In the genomic region with DNA sequence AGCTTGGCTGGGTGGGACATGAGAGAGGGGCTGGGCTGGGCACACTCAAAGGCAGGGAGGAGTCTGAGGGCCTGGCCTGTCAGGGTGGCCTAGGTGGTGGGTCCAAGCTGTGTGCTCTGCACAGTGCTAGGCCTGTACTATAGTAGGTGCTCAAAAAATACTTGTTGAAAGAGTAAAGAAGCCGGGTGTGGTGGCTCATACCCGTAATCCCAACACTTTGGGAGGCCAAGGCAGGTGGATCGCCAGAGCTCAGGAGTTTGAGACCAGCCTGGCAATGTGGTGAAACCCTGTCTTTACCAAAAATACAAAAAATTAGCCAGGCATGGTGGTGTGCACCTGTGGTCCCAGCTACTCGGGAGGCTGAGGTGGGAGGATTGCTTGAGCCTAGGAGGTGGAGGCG, we compare ENCODE assay signal across 8 cellular contexts. TPM values are rescaled to one million over a fixed set of nuclear protein-coding genes. Genes with fewer than 3 reads are reported as not detected.
A peak's percentile ranks its signal among the peaks of the same experiment; 100 is the strongest.
DNase-seq lines count a peak whose midpoint lies in the region; ATAC-seq and TF ChIP-seq lines count a peak whose summit lies in the region.
"Not testable (repeated sequence)": the region's sequence is repeated elsewhere in the genome, so short reads cannot be mapped to it uniquely, and the experiment has no call there.

No MANE protein-coding gene starts in this region.

- H3K27me3 ChIP-seq in HCT116 (ENCODE audit: insufficient read depth, low read length); colonic mucosa; hepatocyte; mesendoderm (ENCODE audit: insufficient read depth, low read length, poor library complexity); neuronal stem cell (ENCODE audit: control insufficient read depth in 3 of 3, insufficient read depth in 3 of 3, low read depth in 1 of 3, low read length in 3 of 3); stomach; vagina: not testable (repeated sequence)

- H3K4me2 ChIP-seq in HCT116 (ENCODE audit: low read length): peak overlapping the region; percentile 85
- peak overlapping the region; percentile 76 for H3K4me2 ChIP-seq in hepatocyte
- not testable (repeated sequence) for H3K4me2 ChIP-seq in mesendoderm (ENCODE audit: low read length); neuronal stem cell (ENCODE audit: insufficient read depth, low read length, poor library complexity, severe bottlenecking)

- H3K56ac ChIP-seq in mesendoderm (ENCODE audit: low read length): peak overlapping the region; percentile 86

- H3K4me3 ChIP-seq in HCT116 (replicated peaks in 1 of 2; ENCODE audit: low read depth in 1 of 2, low read length in 2 of 2): peak overlapping the region in 1 of 2 experiments; percentile 32; a peak in 1 of 4 replicates
- not testable (repeated sequence) for H3K4me3 ChIP-seq in colonic mucosa; hepatocyte; mesendoderm (ENCODE audit: low read length); neuronal stem cell (ENCODE audit: low read length in 2 of 2); stomach; vagina

- WGBS in hepatocyte (ENCODE audit: low lambda C conversion rate, missing lambda C conversion rate): 92% methylated on average over 5 of the region's 5 CpGs
- WGBS in mesendoderm (ENCODE audit: extremely low coverage, insufficient coverage, low lambda C conversion rate): no CpG with 5 or more reads among the region's 5 CpGs
- no CpG with 5 or more reads among the region's 5 CpGs for WGBS in neuronal stem cell (ENCODE audit: extremely low coverage in 2 of 2, insufficient read length in 2 of 2, insufficient replicate concordance in 1 of 2), 2 donors
- WGBS in stomach, 5 donors: 62 to 77% (median 70%) methylated on average over 5 of the region's 5 CpGs

- ATAC-seq in HCT116: not testable (repeated sequence)

- not testable (repeated sequence) for H3K14ac ChIP-seq in neuronal stem cell (ENCODE audit: low read length)

- not testable (repeated sequence) for H2AFZ ChIP-seq in HCT116 (ENCODE audit: low read depth, low read length, poor library complexity, severe bottlenecking); hepatocyte; neuronal stem cell (ENCODE audit: low read length)

- not testable (repeated sequence) for H2AK5ac ChIP-seq in mesendoderm (ENCODE audit: low read length)
- H2AK5ac ChIP-seq in neuronal stem cell (ENCODE audit: low read depth, low read length): peak overlapping the region; percentile 9

- intact Hi-C loops in HCT116 (cut with micrococcal nuclease); colonic mucosa (cut with DNase I); stomach (cut with DNase I; ENCODE audit: low total_unique reads); vagina (cut with DNase I): not testable (repeated sequence)

- POLR2A ChIA-PET in HCT116 (lab: Charles Lee): interaction anchor here (1.3 kb wide), 1 partner anchor 19 kb away, joined by 7 read pairs; the partner anchor contains the start of gene PTPRF

- not testable (repeated sequence) for H3K23ac ChIP-seq in mesendoderm (ENCODE audit: low read length); neuronal stem cell (ENCODE audit: low read depth, low read length, poor library complexity)

- not testable (repeated sequence) for TF ChIP-seq RAD21 in HCT116 (IDR thresholded peaks at IDR 0.05; ENCODE audit: low read depth)

- not testable (repeated sequence) for BruUV-seq in HCT116 (replicated peaks; lab: Mats Ljungman, UMichigan)

- H3K9ac ChIP-seq in HCT116 (ENCODE audit: low read length): peak overlapping the region; percentile 62
- peak overlapping the region; percentile 52 to 86 for H3K9ac ChIP-seq in colonic mucosa (ENCODE audit: low read depth in 2 of 2, low read length in 2 of 2)
- H3K9ac ChIP-seq in mesendoderm (ENCODE audit: low read length): peak overlapping the region; percentile 50
- not testable (repeated sequence) for H3K9ac ChIP-seq in neuronal stem cell (ENCODE audit: low read depth, low read length, poor library complexity)

- H3K9me3 ChIP-seq in HCT116 (ENCODE audit: control insufficient read depth in 1 of 2, insufficient read depth in 1 of 2, low read depth in 1 of 2, low read length in 2 of 2); colonic mucosa; hepatocyte (ENCODE audit: low read depth); neuronal stem cell (replicated peaks in 1 of 2; ENCODE audit: control insufficient read depth in 2 of 2, insufficient read depth in 1 of 2, low read depth in 1 of 2, low read length in 2 of 2); stomach; vagina: not testable (repeated sequence)

- H4K5ac ChIP-seq in mesendoderm (ENCODE audit: low read length): not testable (repeated sequence)

- not testable (repeated sequence) for H4K91ac ChIP-seq in neuronal stem cell (ENCODE audit: low read depth, low read length, poor library complexity)

- not testable (repeated sequence) for H3K9me2 ChIP-seq in HCT116 (ENCODE audit: insufficient read depth); hepatocyte (replicated peaks; ENCODE audit: insufficient read depth)

- not testable (repeated sequence) for H2BK5ac ChIP-seq in mesendoderm (ENCODE audit: low read length); neuronal stem cell (ENCODE audit: low read length)

- not testable (repeated sequence) for TF ChIP-seq EP300 in stomach (IDR thresholded peaks at IDR 0.05)

- H3K79me2 ChIP-seq in HCT116 (ENCODE audit: insufficient read depth, low read length) (peaks cover 85% of the 10 kb centered on the region), hepatocyte (peaks cover 55% of the 10 kb centered on the region), mesendoderm (ENCODE audit: control insufficient read depth, insufficient read depth, low read length) (peaks cover 37% of the 10 kb centered on the region)

- peaks cover 51 to 72% of the 10 kb centered on the region in 2 experiments for H3K4me1 ChIP-seq in HCT116 (ENCODE audit: control insufficient read depth in 1 of 2, insufficient read depth in 2 of 2, low read length in 2 of 2)
- H3K4me1 ChIP-seq in colonic mucosa: peaks cover 15% of the 10 kb centered on the region
- H3K4me1 ChIP-seq in hepatocyte (ENCODE audit: insufficient read depth): peaks cover 77% of the 10 kb centered on the region
- peaks cover 14% of the 10 kb centered on the region for H3K4me1 ChIP-seq in mesendoderm (ENCODE audit: control insufficient read depth, low read depth, low read length)
- H3K4me1 ChIP-seq in neuronal stem cell (ENCODE audit: control insufficient read depth in 2 of 2, insufficient read depth in 1 of 2, low read depth in 1 of 2, low read length in 2 of 2): peaks cover 35 to 55% of the 10 kb centered on the region in 2 donors
- peaks cover 83 to 99% (median 90%) of the 10 kb centered on the region in 4 donors for H3K4me1 ChIP-seq in stomach
- peaks cover 86% of the 10 kb centered on the region for H3K4me1 ChIP-seq in vagina

- not testable (repeated sequence) for TF ChIP-seq CTCF in HCT116 (IDR thresholded peaks at IDR 0.05 in 2 of 3, conservative IDR thresholded peaks at IDR 0.05 in 1 of 3; ENCODE audit: borderline replicate concordance in 1 of 3, insufficient read depth in 1 of 3, low read depth in 2 of 3, low read length in 2 of 3); VCaP (conservative IDR thresholded peaks at IDR 0.05); colonic mucosa (IDR thresholded peaks at IDR 0.05); hepatocyte (IDR thresholded peaks at IDR 0.05; ENCODE audit: poor library complexity); stomach (IDR thresholded peaks at IDR 0.05); vagina (IDR thresholded peaks at IDR 0.05)

- H3K27ac ChIP-seq in HCT116 (ENCODE audit: low read depth, low read length) (peak overlapping the region; percentile 81), VCaP (peak overlapping the region; percentile 94), colonic mucosa (peak overlapping the region; percentile 82), hepatocyte (peak overlapping the region; percentile 90), mesendoderm (ENCODE audit: low read depth, low read length) (peak overlapping the region; percentile 80), stomach (peak overlapping the region; percentile 83 to 92 (median 88)), vagina (peak overlapping the region; percentile 78)
- not testable (repeated sequence) for H3K27ac ChIP-seq in neuronal stem cell (replicated peaks; ENCODE audit: low read length)

- RAD21 ChIA-PET in HCT116 (lab: Charles Lee; ENCODE audit: low non-redundant PET in 1 of 2, low total read pairs in 2 of 2, uncharacterized antibody in 2 of 2, unreplicated experiment in 2 of 2): interaction anchor here in 1 of 2 experiments (0.9 kb wide), 1 partner anchor 101 kb away, joined by 6 read pairs; the partner anchor contains the start of gene KDM4A

- not testable (repeated sequence) for H4K20me1 ChIP-seq in HCT116 (ENCODE audit: insufficient read depth); hepatocyte (ENCODE audit: insufficient read depth, poor library complexity, severe bottlenecking)

- TF ChIP-seq POLR2A in HCT116 (IDR thresholded peaks at IDR 0.05; ENCODE audit: borderline replicate concordance, extremely low read depth, insufficient read depth, insufficient read length); stomach (IDR thresholded peaks at IDR 0.05); vagina (IDR thresholded peaks at IDR 0.05): not testable (repeated sequence)

- H3K79me1 ChIP-seq in mesendoderm (ENCODE audit: low read length) (peaks cover 28% of the 10 kb centered on the region), neuronal stem cell (ENCODE audit: low read depth, low read length) (peaks cover 11% of the 10 kb centered on the region)

- H2BK120ac ChIP-seq in mesendoderm (ENCODE audit: low read depth, low read length); neuronal stem cell (ENCODE audit: low read depth, low read length): not testable (repeated sequence)

- H3K36me3 ChIP-seq in HCT116 (ENCODE audit: control insufficient read depth in 1 of 2, insufficient read depth in 2 of 2, low read length in 2 of 2) (peaks cover 7 to 46% of the 10 kb centered on the region in 2 experiments; a peak in 3 of 4 replicates), neuronal stem cell (replicated peaks in 1 of 2; ENCODE audit: control insufficient read depth in 2 of 2, insufficient read depth in 2 of 2, low read length in 2 of 2) (peaks cover 12 to 31% of the 10 kb centered on the region in 2 donors), stomach (peaks cover 0 to 11% (median 11%) of the 10 kb centered on the region in 4 donors), vagina (peaks cover 0 to 14% of the 10 kb centered on the region in 2 donors)
- H3K36me3 ChIP-seq in colonic mucosa; hepatocyte (replicated peaks; ENCODE audit: insufficient read depth, low read depth); mesendoderm (ENCODE audit: control insufficient read depth, insufficient read depth, low read length): not testable (repeated sequence)

- not testable (repeated sequence) for H3K18ac ChIP-seq in mesendoderm (ENCODE audit: low read length); neuronal stem cell (ENCODE audit: low read length)

- H2BK15ac ChIP-seq in mesendoderm (replicated peaks; ENCODE audit: low read depth): not testable (repeated sequence)
- H2BK15ac ChIP-seq in neuronal stem cell (ENCODE audit: low read length): peak overlapping the region; percentile 0

- not testable (repeated sequence) for H3K4ac ChIP-seq in mesendoderm (ENCODE audit: low read depth, low read length); neuronal stem cell (ENCODE audit: low read length)

- H2BK12ac ChIP-seq in neuronal stem cell (ENCODE audit: low read length): not testable (repeated sequence)

- CTCF ChIA-PET in HCT116 (lab: Charles Lee): interaction anchor here (1.0 to 1.2 kb wide), 2 partner anchors 20 to 135 kb away, joined by 3 read pairs; no protein-coding TSS in a partner anchor

- H4K8ac ChIP-seq in mesendoderm (ENCODE audit: low read depth, low read length); neuronal stem cell (ENCODE audit: low read depth, low read length): not testable (repeated sequence)

- DNase-seq in HCT116 (ENCODE audit: low read depth, low spot score); colonic mucosa; hepatocyte (ENCODE audit: low spot score); mesendoderm; neuronal stem cell (ENCODE audit: low spot score); stomach; vagina (ENCODE audit: extremely low spot score in 2 of 2): not testable (repeated sequence)

RNA-seq across cellular contexts. Expression of gene PTPRF, which starts 18.7 kb away (rescaled TPM):
- 224 TPM for total RNA-seq in HCT116 (2021; ENCODE audit: unreplicated experiment)
- polyA plus RNA-seq in HCT116 (2012): 217 and 285 TPM in 2 replicates
- total RNA-seq in colonic mucosa: 100 to 1,000 TPM; 351 to 449 TPM
- 75.7 and 115 TPM in 2 replicates for total RNA-seq in hepatocyte
- polyA plus RNA-seq in hepatocyte: 84.6 and 96.0 TPM in 2 replicates
- 91.9 TPM for polyA plus RNA-seq in mesendoderm (2013, experiment 1 of 2)
- 92.8 TPM for polyA plus RNA-seq in mesendoderm (2013, experiment 2 of 2)
- polyA plus RNA-seq in neuronal stem cell (2013, experiment 1 of 2): 62.9 TPM
- 64.0 TPM for polyA plus RNA-seq in neuronal stem cell (2013, experiment 2 of 2)
- 100 to 1,000 TPM in 4 of 5 donors, 10 to 100 TPM in 1; 63.0 to 282 (median 114) TPM for total RNA-seq in stomach
- polyA plus RNA-seq in stomach: 10 to 100 TPM; 11.3 to 53.3 (median 30.4) TPM
- 139 TPM for total RNA-seq in vagina
